Comparison of ENCODE assay signal across 8 cellular contexts in the genomic region with DNA sequence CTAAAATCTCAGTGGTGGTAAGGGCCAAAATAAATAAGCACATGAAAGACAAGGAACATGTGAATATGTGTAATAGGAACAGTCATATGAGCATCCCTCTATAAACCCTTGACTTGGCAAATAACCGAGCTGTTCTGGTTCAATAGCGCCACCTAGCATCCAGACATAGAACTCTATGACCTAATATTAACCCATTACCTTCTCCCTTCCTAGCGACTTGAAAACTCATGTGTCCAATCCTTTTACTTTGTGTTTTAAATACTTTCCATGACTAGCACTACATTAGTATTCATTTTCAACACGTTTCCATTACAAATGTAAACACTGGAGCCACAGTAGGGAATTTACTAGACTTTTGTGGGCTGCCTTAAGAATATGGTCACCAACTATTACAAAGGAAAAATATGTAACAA.
DNase-seq lines count a peak whose midpoint lies in the region; ATAC-seq and TF ChIP-seq lines count a peak whose summit lies in the region.

No MANE protein-coding gene starts in this region.

- peak; percentile 77 for TF ChIP-seq CTCF in LNCAP (IDR thresholded peaks at IDR 0.05)
- TF ChIP-seq CTCF in prostate gland (IDR thresholded peaks at IDR 0.05), result peak; percentile 38 to 72 (median 69)

- no peak overlapping the region for H3K4me3 ChIP-seq in prostate gland

- DNase-seq in EH (ENCODE audit: low read depth) (peak; percentile 95), SHP77 treated with DMSO at 0.1 percent for 48 hours (lab: John Stamatoyannopoulos, UW) (peak; percentile 35), epithelial cell of prostate (ENCODE audit: low read depth, low spot score) (peak; percentile 26), prostate gland (ENCODE audit: low spot score) (peak; percentile 40)
- no peak for DNase-seq in stimulated activated naive CD4-positive, alpha-beta T cell (lab: John Stamatoyannopoulos, UW)

- H3K36me3 ChIP-seq in prostate gland, result no peaks in the 10 kb centered on the region

- no peaks in the 10 kb centered on the region for H3K27me3 ChIP-seq in prostate gland (replicated peaks; ENCODE audit: insufficient read depth)

- 40% methylated on average over 4 of the region's 4 CpGs for WGBS in prostate gland

- H3K27ac ChIP-seq in epithelial cell of prostate (no peak overlapping the region), prostate gland (no peak overlapping the region)

- intact Hi-C loops in prostate gland (cut with DNase I), result loop anchor here (5.0 kb wide), 3 partner anchors 79 to 491 kb away; no protein-coding TSS in a partner anchor

- ATAC-seq in GM18867 (IDR thresholded peaks at IDR 0.05; ENCODE audit: unreplicated experiment) (no peak), HG03439 (IDR thresholded peaks at IDR 0.05; ENCODE audit: unreplicated experiment) (no peak)

- no peak for TF ChIP-seq POLR2A in prostate gland (IDR thresholded peaks at IDR 0.05)

- no peaks in the 10 kb centered on the region for H3K9me3 ChIP-seq in prostate gland

- no peaks in the 10 kb centered on the region for H3K4me1 ChIP-seq in prostate gland (replicated peaks)

Comparison
In these comparisons a context has a peak if more than half of its experiments do, and no peak if none do; other contexts are left out.
1. DNase-seq: peak in EH (single experiment), SHP77 treated with DMSO at 0.1 percent for 48 hours (single experiment), epithelial cell of prostate (single experiment) and prostate gland (single experiment); none in stimulated activated naive CD4-positive, alpha-beta T cell (0 of 6).